ENCODE assay signal across 8 cellular contexts in genomic region chr16:4766875-4767628, GRCh38. TPM values are rescaled to one million over a fixed set of nuclear protein-coding genes. Genes with fewer than 3 reads are reported as not detected.
DNase-seq lines count a peak whose midpoint lies in the region; ATAC-seq and TF ChIP-seq lines count a peak whose summit lies in the region.

Gene ZNF500, minus strand, starts transcription at chr16:4767162. Its CDS starts 1,184 bp downstream, at chr16:4765978.

- TF ChIP-seq RAD21 in Ishikawa (IDR thresholded peaks at IDR 0.05; ENCODE audit: low read depth) = no peak

- H3K27ac ChIP-seq in epithelial cell of prostate = peak within 1 kb of the TSS; percentile 91

- ATAC-seq in GM21619 (IDR thresholded peaks at IDR 0.05; ENCODE audit: unreplicated experiment) (peak; percentile 84), mucosa of descending colon (peak; percentile 94)

- H3K36me3 ChIP-seq in mucosa of descending colon (ENCODE audit: low read depth) = peaks cover 3% of the 10 kb centered on the region

- H3K4me3 ChIP-seq in mucosa of descending colon = peak within 1 kb of the TSS; percentile 79

- DNase-seq in DMS153 treated with DMSO at 0.1 percent for 48 hours (lab: John Stamatoyannopoulos, UW; ENCODE audit: unreplicated experiment) (peak; percentile 81), OCI-M2 (lab: John Stamatoyannopoulos, UW; ENCODE audit: unreplicated experiment) (peak; percentile 86), activated T-cell treated with anti-CD3 and anti-CD28 coated beads for 4 hours (peak; percentile 98), epithelial cell of prostate (ENCODE audit: low read depth, low spot score) (peak; percentile 75), mucosa of descending colon (peak; percentile 98 to 100 (median 100))
- DNase-seq in stimulated activated CD8-positive, alpha-beta memory T cell treated with anti-CD3 and anti-CD28 coated beads, Interleukin-4, amount 100 ng/mL, for 1 hour (ENCODE audit: low read depth in 2 of 2, low spot score in 1 of 2) = peak; percentile 92 to 95

- H3K4me1 ChIP-seq in mucosa of descending colon (ENCODE audit: low read depth) = peaks cover 21% of the 10 kb centered on the region

- no peak for TF ChIP-seq EP300 in Ishikawa (IDR thresholded peaks at IDR 0.05; ENCODE audit: borderline replicate concordance)

- no peaks in the 10 kb centered on the region for H3K9me3 ChIP-seq in mucosa of descending colon

- intact Hi-C loops in mucosa of descending colon (cut with DNase I, micrococcal nuclease) = no loop called here

- no peak for TF ChIP-seq CTCF in mucosa of descending colon (IDR thresholded peaks at IDR 0.05)

TF ChIP-seq in Ishikawa, 13 proteins besides CTCF, POLR2A, EP300 and RAD21:
- TF ChIP-seq CREB1 (IDR thresholded peaks at IDR 0.05; ENCODE audit: low read depth) (0 out of 2 replicates have a peak, but pooled peaks have one; percentile 34), FOXM1 (IDR thresholded peaks at IDR 0.05; ENCODE audit: borderline replicate concordance, low read depth) (no peak), TEAD4 (IDR thresholded peaks at IDR 0.05) (no peak), EGR1 (IDR thresholded peaks at IDR 0.05) (peak; percentile 59), TCF12 (IDR thresholded peaks at IDR 0.05; ENCODE audit: low read depth) (peak; percentile 52; the same call in 1 of the 2 replicates), TAF1 (IDR thresholded peaks at IDR 0.05; ENCODE audit: low read depth) (peak; percentile 79; the same call in 1 of the 2 replicates), ZBTB7A (IDR thresholded peaks at IDR 0.05; ENCODE audit: low read depth) (peak; percentile 98), YY1 (IDR thresholded peaks at IDR 0.05; ENCODE audit: low read depth) (peak; percentile 60), NFIC (IDR thresholded peaks at IDR 0.05) (no peak; the same call in 1 of the 2 replicates), CEBPB (IDR thresholded peaks at IDR 0.05) (no peak)
- TF ChIP-seq, protein P1, sequence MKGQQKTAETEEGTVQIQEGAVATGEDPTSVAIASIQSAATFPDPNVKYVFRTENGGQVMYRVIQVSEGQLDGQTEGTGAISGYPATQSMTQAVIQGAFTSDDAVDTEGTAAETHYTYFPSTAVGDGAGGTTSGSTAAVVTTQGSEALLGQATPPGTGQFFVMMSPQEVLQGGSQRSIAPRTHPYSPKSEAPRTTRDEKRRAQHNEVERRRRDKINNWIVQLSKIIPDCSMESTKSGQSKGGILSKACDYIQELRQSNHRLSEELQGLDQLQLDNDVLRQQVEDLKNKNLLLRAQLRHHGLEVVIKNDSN (IDR thresholded peaks at IDR 0.05) = no peak
- TF ChIP-seq, protein P2, sequence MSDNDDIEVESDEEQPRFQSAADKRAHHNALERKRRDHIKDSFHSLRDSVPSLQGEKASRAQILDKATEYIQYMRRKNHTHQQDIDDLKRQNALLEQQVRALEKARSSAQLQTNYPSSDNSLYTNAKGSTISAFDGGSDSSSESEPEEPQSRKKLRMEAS (IDR thresholded peaks at IDR 0.05) = peak; percentile 77
- TF ChIP-seq, protein P3, sequence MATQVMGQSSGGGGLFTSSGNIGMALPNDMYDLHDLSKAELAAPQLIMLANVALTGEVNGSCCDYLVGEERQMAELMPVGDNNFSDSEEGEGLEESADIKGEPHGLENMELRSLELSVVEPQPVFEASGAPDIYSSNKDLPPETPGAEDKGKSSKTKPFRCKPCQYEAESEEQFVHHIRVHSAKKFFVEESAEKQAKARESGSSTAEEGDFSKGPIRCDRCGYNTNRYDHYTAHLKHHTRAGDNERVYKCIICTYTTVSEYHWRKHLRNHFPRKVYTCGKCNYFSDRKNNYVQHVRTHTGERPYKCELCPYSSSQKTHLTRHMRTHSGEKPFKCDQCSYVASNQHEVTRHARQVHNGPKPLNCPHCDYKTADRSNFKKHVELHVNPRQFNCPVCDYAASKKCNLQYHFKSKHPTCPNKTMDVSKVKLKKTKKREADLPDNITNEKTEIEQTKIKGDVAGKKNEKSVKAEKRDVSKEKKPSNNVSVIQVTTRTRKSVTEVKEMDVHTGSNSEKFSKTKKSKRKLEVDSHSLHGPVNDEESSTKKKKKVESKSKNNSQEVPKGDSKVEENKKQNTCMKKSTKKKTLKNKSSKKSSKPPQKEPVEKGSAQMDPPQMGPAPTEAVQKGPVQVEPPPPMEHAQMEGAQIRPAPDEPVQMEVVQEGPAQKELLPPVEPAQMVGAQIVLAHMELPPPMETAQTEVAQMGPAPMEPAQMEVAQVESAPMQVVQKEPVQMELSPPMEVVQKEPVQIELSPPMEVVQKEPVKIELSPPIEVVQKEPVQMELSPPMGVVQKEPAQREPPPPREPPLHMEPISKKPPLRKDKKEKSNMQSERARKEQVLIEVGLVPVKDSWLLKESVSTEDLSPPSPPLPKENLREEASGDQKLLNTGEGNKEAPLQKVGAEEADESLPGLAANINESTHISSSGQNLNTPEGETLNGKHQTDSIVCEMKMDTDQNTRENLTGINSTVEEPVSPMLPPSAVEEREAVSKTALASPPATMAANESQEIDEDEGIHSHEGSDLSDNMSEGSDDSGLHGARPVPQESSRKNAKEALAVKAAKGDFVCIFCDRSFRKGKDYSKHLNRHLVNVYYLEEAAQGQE (IDR thresholded peaks at IDR 0.05; ENCODE audit: low read depth) = no peak

RNA-seq across cellular contexts. Expression of gene ZNF500, which starts in this region (rescaled TPM):
- 10 to 100 TPM; 11.0 to 22.9 (median 18.8) TPM for total RNA-seq in mucosa of descending colon

Comparison
In these comparisons a context has a peak if more than half of its experiments do, and no peak if none do; other contexts are left out.
1. Peak in every context shown above with its lines: DNase-seq, ATAC-seq, H3K4me3 ChIP-seq and H3K27ac ChIP-seq.